Comparison of ENCODE assay signal across 1 cellular context in the genomic region with DNA sequence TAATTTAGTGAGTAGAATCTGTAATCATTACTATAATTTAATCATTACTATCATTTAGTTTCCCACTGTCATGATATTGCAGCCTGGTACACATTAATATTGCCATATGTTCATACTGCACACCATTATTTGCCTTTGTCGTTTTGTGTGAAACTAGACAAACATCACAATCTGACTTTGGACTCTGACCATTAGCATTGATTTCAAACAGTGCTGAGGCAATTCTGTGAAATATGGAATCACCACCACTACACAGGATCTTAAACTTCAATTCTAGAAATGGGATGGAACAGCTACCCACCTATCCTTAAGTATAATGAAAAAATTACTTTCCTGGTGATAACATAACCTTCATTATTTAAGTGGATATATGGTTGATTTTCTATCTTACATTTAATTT.
TF ChIP-seq lines count a peak whose summit lies in the region.

No MANE protein-coding gene starts in this region.

TF ChIP-seq in HepG2, 621 proteins besides CTCF, POLR2A, EP300 and RAD21 (continued from another document and continues in another):
- TF ChIP-seq, protein P1, sequence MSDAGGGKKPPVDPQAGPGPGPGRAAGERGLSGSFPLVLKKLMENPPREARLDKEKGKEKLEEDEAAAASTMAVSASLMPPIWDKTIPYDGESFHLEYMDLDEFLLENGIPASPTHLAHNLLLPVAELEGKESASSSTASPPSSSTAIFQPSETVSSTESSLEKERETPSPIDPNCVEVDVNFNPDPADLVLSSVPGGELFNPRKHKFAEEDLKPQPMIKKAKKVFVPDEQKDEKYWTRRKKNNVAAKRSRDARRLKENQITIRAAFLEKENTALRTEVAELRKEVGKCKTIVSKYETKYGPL (CRISPR knock-in tag; IDR thresholded peaks at IDR 0.05) = no peak
- TF ChIP-seq ZNF792 (CRISPR knock-in tag; IDR thresholded peaks at IDR 0.05) (peak; percentile 58; the same call in 1 of the 2 replicates), DR1 (CRISPR knock-in tag; IDR thresholded peaks at IDR 0.05) (no peak), ZNF510 (CRISPR knock-in tag; IDR thresholded peaks at IDR 0.05; ENCODE audit: low read depth) (no peak), PHB2 (IDR thresholded peaks at IDR 0.05; ENCODE audit: partially characterized antibody) (no peak), ZNF264 (CRISPR knock-in tag; IDR thresholded peaks at IDR 0.05) (no peak), ZNF501 (CRISPR knock-in tag; IDR thresholded peaks at IDR 0.05) (no peak), KLF16 (CRISPR knock-in tag; IDR thresholded peaks at IDR 0.05) (0 out of 4 replicates have a peak, but pooled peaks of 1 of the 2 experiments have one; percentile 36), ZNF7 (CRISPR knock-in tag; IDR thresholded peaks at IDR 0.05) (no peak), ZNF235 (CRISPR knock-in tag; IDR thresholded peaks at IDR 0.05; ENCODE audit: borderline replicate concordance) (no peak), ZNF350 (CRISPR knock-in tag; IDR thresholded peaks at IDR 0.05; ENCODE audit: borderline replicate concordance, low read depth) (no peak), SMARCE1 (IDR thresholded peaks at IDR 0.05; ENCODE audit: borderline replicate concordance) (no peak), THAP11 (CRISPR knock-in tag; IDR thresholded peaks at IDR 0.05) (peak; percentile 74), NPAS2 (CRISPR knock-in tag; IDR thresholded peaks at IDR 0.05; ENCODE audit: borderline replicate concordance) (no peak), TBX2 (CRISPR knock-in tag; IDR thresholded peaks at IDR 0.05; ENCODE audit: borderline replicate concordance) (peak; percentile 53; the same call in 1 of the 2 replicates), ZFP36L2 (CRISPR knock-in tag; IDR thresholded peaks at IDR 0.05) (no peak), TCF12 (IDR thresholded peaks at IDR 0.05) (no peak), TCF12 (CRISPR knock-in tag; IDR thresholded peaks at IDR 0.05) (no peak), ZBTB7B (CRISPR knock-in tag; IDR thresholded peaks at IDR 0.05) (no peak), ZNF776 (CRISPR knock-in tag; IDR thresholded peaks at IDR 0.05) (no peak), NONO (IDR thresholded peaks at IDR 0.05) (no peak), NONO (CRISPR knock-in tag; conservative IDR thresholded peaks at IDR 0.05) (peak; percentile 70; the same call in 1 of the 2 replicates), ZNF253 (CRISPR knock-in tag; IDR thresholded peaks at IDR 0.05; ENCODE audit: borderline replicate concordance) (no peak), SATB2 (CRISPR knock-in tag; IDR thresholded peaks at IDR 0.05) (no peak), STAG1 (CRISPR knock-in tag; IDR thresholded peaks at IDR 0.05) (0 out of 2 replicates have a peak, but pooled peaks have one; percentile 16), NR1H2 (CRISPR knock-in tag; IDR thresholded peaks at IDR 0.05; ENCODE audit: borderline replicate concordance, low read depth) (no peak), ZNF614 (CRISPR knock-in tag; IDR thresholded peaks at IDR 0.05; ENCODE audit: borderline replicate concordance) (peak; percentile 49; the same call in 1 of the 2 replicates)
- TF ChIP-seq, protein P2, sequence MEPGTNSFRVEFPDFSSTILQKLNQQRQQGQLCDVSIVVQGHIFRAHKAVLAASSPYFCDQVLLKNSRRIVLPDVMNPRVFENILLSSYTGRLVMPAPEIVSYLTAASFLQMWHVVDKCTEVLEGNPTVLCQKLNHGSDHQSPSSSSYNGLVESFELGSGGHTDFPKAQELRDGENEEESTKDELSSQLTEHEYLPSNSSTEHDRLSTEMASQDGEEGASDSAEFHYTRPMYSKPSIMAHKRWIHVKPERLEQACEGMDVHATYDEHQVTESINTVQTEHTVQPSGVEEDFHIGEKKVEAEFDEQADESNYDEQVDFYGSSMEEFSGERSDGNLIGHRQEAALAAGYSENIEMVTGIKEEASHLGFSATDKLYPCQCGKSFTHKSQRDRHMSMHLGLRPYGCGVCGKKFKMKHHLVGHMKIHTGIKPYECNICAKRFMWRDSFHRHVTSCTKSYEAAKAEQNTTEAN (CRISPR knock-in tag; conservative IDR thresholded peaks at IDR 0.05) = peak; percentile 85
- TF ChIP-seq, protein P3, sequence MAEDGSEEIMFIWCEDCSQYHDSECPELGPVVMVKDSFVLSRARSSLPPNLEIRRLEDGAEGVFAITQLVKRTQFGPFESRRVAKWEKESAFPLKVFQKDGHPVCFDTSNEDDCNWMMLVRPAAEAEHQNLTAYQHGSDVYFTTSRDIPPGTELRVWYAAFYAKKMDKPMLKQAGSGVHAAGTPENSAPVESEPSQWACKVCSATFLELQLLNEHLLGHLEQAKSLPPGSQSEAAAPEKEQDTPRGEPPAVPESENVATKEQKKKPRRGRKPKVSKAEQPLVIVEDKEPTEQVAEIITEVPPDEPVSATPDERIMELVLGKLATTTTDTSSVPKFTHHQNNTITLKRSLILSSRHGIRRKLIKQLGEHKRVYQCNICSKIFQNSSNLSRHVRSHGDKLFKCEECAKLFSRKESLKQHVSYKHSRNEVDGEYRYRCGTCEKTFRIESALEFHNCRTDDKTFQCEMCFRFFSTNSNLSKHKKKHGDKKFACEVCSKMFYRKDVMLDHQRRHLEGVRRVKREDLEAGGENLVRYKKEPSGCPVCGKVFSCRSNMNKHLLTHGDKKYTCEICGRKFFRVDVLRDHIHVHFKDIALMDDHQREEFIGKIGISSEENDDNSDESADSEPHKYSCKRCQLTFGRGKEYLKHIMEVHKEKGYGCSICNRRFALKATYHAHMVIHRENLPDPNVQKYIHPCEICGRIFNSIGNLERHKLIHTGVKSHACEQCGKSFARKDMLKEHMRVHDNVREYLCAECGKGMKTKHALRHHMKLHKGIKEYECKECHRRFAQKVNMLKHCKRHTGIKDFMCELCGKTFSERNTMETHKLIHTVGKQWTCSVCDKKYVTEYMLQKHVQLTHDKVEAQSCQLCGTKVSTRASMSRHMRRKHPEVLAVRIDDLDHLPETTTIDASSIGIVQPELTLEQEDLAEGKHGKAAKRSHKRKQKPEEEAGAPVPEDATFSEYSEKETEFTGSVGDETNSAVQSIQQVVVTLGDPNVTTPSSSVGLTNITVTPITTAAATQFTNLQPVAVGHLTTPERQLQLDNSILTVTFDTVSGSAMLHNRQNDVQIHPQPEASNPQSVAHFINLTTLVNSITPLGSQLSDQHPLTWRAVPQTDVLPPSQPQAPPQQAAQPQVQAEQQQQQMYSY (CRISPR knock-in tag; IDR thresholded peaks at IDR 0.05) = no peak
- TF ChIP-seq, protein P4, sequence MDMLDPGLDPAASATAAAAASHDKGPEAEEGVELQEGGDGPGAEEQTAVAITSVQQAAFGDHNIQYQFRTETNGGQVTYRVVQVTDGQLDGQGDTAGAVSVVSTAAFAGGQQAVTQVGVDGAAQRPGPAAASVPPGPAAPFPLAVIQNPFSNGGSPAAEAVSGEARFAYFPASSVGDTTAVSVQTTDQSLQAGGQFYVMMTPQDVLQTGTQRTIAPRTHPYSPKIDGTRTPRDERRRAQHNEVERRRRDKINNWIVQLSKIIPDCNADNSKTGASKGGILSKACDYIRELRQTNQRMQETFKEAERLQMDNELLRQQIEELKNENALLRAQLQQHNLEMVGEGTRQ (IDR thresholded peaks at IDR 0.05; ENCODE audit: low read depth, low read length) = no peak
- TF ChIP-seq, protein P4 (CRISPR knock-in tag; IDR thresholded peaks at IDR 0.05; ENCODE audit: borderline replicate concordance) = no peak
- TF ChIP-seq, protein P5, sequence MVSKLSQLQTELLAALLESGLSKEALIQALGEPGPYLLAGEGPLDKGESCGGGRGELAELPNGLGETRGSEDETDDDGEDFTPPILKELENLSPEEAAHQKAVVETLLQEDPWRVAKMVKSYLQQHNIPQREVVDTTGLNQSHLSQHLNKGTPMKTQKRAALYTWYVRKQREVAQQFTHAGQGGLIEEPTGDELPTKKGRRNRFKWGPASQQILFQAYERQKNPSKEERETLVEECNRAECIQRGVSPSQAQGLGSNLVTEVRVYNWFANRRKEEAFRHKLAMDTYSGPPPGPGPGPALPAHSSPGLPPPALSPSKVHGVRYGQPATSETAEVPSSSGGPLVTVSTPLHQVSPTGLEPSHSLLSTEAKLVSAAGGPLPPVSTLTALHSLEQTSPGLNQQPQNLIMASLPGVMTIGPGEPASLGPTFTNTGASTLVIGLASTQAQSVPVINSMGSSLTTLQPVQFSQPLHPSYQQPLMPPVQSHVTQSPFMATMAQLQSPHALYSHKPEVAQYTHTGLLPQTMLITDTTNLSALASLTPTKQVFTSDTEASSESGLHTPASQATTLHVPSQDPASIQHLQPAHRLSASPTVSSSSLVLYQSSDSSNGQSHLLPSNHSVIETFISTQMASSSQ (IDR thresholded peaks at IDR 0.05; ENCODE audit: low read depth) = 0 out of 2 replicates have a peak, but pooled peaks have one; percentile 35
- TF ChIP-seq, protein P5 (CRISPR knock-in tag; IDR thresholded peaks at IDR 0.05; ENCODE audit: borderline replicate concordance) = peak; percentile 32; the same call in 1 of the 2 replicates
- TF ChIP-seq, protein P6, sequence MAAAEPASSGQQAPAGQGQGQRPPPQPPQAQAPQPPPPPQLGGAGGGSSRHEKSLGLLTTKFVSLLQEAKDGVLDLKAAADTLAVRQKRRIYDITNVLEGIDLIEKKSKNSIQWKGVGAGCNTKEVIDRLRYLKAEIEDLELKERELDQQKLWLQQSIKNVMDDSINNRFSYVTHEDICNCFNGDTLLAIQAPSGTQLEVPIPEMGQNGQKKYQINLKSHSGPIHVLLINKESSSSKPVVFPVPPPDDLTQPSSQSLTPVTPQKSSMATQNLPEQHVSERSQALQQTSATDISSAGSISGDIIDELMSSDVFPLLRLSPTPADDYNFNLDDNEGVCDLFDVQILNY (CRISPR knock-in tag; conservative IDR thresholded peaks at IDR 0.05) = no peak
- TF ChIP-seq, protein P7, sequence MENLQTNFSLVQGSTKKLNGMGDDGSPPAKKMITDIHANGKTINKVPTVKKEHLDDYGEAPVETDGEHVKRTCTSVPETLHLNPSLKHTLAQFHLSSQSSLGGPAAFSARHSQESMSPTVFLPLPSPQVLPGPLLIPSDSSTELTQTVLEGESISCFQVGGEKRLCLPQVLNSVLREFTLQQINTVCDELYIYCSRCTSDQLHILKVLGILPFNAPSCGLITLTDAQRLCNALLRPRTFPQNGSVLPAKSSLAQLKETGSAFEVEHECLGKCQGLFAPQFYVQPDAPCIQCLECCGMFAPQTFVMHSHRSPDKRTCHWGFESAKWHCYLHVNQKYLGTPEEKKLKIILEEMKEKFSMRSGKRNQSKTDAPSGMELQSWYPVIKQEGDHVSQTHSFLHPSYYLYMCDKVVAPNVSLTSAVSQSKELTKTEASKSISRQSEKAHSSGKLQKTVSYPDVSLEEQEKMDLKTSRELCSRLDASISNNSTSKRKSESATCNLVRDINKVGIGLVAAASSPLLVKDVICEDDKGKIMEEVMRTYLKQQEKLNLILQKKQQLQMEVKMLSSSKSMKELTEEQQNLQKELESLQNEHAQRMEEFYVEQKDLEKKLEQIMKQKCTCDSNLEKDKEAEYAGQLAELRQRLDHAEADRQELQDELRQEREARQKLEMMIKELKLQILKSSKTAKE (CRISPR knock-in tag; IDR thresholded peaks at IDR 0.05; ENCODE audit: borderline replicate concordance) = no peak
